ENCODE assay signal across 10 cellular contexts in the genomic region with DNA sequence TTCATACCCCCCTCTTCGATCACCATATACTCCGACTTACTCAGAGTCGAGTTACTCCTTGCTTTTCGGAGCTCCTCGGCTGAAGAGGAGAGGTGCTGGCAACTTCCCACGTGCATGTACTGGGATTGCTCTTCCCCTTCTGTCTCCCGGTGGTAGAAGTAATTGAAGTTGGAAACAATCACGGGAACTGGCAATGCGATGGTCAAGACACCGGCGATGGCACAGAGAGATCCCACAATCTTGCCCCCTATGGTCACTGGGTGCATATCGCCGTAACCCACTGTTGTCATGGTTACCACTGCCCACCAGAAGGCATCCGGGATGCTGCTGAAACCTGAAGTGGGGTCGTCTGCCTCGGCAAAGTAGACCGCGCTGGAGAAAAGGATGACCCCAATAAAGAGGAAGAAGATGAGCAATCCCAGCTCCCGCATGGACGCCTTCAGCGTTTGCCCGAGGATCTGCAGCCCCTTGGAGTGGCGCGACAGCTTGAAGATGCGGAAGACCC. TPM values are rescaled to one million over a fixed set of nuclear protein-coding genes. Genes with fewer than 3 reads are reported as not detected.
DNase-seq lines count a peak whose midpoint lies in the region; ATAC-seq and TF ChIP-seq lines count a peak whose summit lies in the region.
"Had no signal": no experiment of that assay in that cellular context is flagged by ENCODE, and none has a peak within 500 bp of the region (broad histone marks: within the 10 kb centered on the region; RNA-seq: fewer than 3 reads in every experiment).

No MANE protein-coding gene starts in this region.

- peak overlapping the region; percentile 87 for H3K4me2 ChIP-seq in MM.1S (ENCODE audit: low read depth, low read length)

- no peaks in the 10 kb centered on the region for H3K27me3 ChIP-seq in CD4-positive, alpha-beta memory T cell (ENCODE audit: insufficient read depth, low read length)
- H3K27me3 ChIP-seq in MM.1S (replicated peaks; ENCODE audit: insufficient read depth, low read length), result no peaks in the 10 kb centered on the region

- H3K36me3 Mint-ChIP-seq in CD4-positive, alpha-beta memory T cell, result peaks cover 40 to 42% of the 10 kb centered on the region in 2 donors
- no peaks in the 10 kb centered on the region for H3K36me3 Mint-ChIP-seq in activated naive CD4-positive, alpha-beta T cell treated with anti-CD3 and anti-CD28 coated beads, Interleukin-2, amount 50 U/mL, for 24 hours
- H3K36me3 Mint-ChIP-seq in natural killer cell, result no peaks in the 10 kb centered on the region

- peaks cover 29% of the 10 kb centered on the region for H3F3A ChIP-seq in MM.1S (ENCODE audit: insufficient read depth, low read length)

- POLR2A ChIA-PET in CD4-positive, alpha-beta memory T cell (lab: Charles Lee; ENCODE audit: partially characterized antibody), result interaction anchor here (0.6 to 17.9 kb wide), 26 partner anchors 8 to 1946 kb away, joined by 3 to 993 read pairs (median 5); partner anchors contain the start of genes CAPZA1, CD53, CEPT1 and DRAM2

- peaks cover 50% of the 10 kb centered on the region for H3K4me1 ChIP-seq in CD4-positive, alpha-beta memory T cell (ENCODE audit: insufficient read depth, low read length)
- peaks cover 7% of the 10 kb centered on the region; the same call in 1 of the 2 replicates for H3K4me1 ChIP-seq in MM.1S (ENCODE audit: low read length)
- H3K4me1 ChIP-seq: prostate gland had no signal

- H3K36me3 ChIP-seq in CD4-positive, alpha-beta memory T cell (ENCODE audit: insufficient read depth, low read length), result no peaks in the 10 kb centered on the region
- H3K36me3 ChIP-seq in MM.1S (replicated peaks; ENCODE audit: insufficient read depth, low read length), result 0 out of 2 replicates have a peak, but pooled peaks cover 4% of the 10 kb centered on the region
- H3K36me3 ChIP-seq: prostate gland had no signal

- ATAC-seq in natural killer cell, result no peak
- ATAC-seq in GM21390 (IDR thresholded peaks at IDR 0.05; ENCODE audit: unreplicated experiment), result no peak
- ATAC-seq in GM21528 (IDR thresholded peaks at IDR 0.05; ENCODE audit: low FRiP score, unreplicated experiment), result no peak
- no peak for ATAC-seq in HG02642 (IDR thresholded peaks at IDR 0.05; ENCODE audit: poor library complexity, unreplicated experiment)

- no peaks in the 10 kb centered on the region for H4K20me1 ChIP-seq in MM.1S (ENCODE audit: insufficient read depth, low read length)

- H3K9me3 Mint-ChIP-seq in CD4-positive, alpha-beta memory T cell, result peaks cover 0 to 8% (median under 1%) of the 10 kb centered on the region in 8 donors
- H3K9me3 Mint-ChIP-seq in activated naive CD4-positive, alpha-beta T cell treated with anti-CD3 and anti-CD28 coated beads, Interleukin-2, amount 50 U/mL, for 24 hours, result no peaks in the 10 kb centered on the region
- no peaks in the 10 kb centered on the region for H3K9me3 Mint-ChIP-seq in natural killer cell

- peak overlapping the region; percentile 92 for H3K9ac ChIP-seq in MM.1S (ENCODE audit: low read length)

- DNase-seq in CD4-positive, alpha-beta memory T cell, result peak; percentile 39 to 52 (median 44)
- peak; percentile 23 for DNase-seq in MM.1S
- DNase-seq in natural killer cell, result no peak
- no peak for DNase-seq in KG1 (lab: John Stamatoyannopoulos, UW)
- DNase-seq: erythroblast had no signal

- no peaks in the 10 kb centered on the region for H3K27me3 Mint-ChIP-seq in CD4-positive, alpha-beta memory T cell
- no peaks in the 10 kb centered on the region for H3K27me3 Mint-ChIP-seq in activated naive CD4-positive, alpha-beta T cell treated with anti-CD3 and anti-CD28 coated beads, Interleukin-2, amount 50 U/mL, for 24 hours
- H3K27me3 Mint-ChIP-seq in natural killer cell (ENCODE audit: low read depth in 2 of 2), result no peaks in the 10 kb centered on the region

- peak overlapping the region in 6 of 7 donors; percentile 97 to 100 (median 100) for H3K27ac Mint-ChIP-seq in CD4-positive, alpha-beta memory T cell
- peak overlapping the region; percentile 99 for H3K27ac Mint-ChIP-seq in activated naive CD4-positive, alpha-beta T cell treated with anti-CD3 and anti-CD28 coated beads, Interleukin-2, amount 50 U/mL, for 24 hours
- peak overlapping the region; percentile 88 to 98 for H3K27ac Mint-ChIP-seq in natural killer cell

- CTCF ChIA-PET in CD4-positive, alpha-beta memory T cell (lab: Charles Lee; ENCODE audit: partially characterized antibody), result interaction anchor here (0.9 to 13.8 kb wide), 13 partner anchors 8 to 114 kb away, joined by 3 to 179 read pairs (median 5); no protein-coding TSS in a partner anchor

- no peaks in the 10 kb centered on the region for H3K9me2 ChIP-seq in MM.1S (replicated peaks; ENCODE audit: insufficient read depth, low read length)

- peak overlapping the region; percentile 91 for H3K27ac ChIP-seq in CD4-positive, alpha-beta memory T cell (ENCODE audit: low read depth, low read length)
- H3K27ac ChIP-seq in MM.1S (ENCODE audit: low read length), result peak overlapping the region; percentile 94

- TF ChIP-seq CTCF in MM.1S (IDR thresholded peaks at IDR 0.05; ENCODE audit: low read length) (no peak), natural killer cell (IDR thresholded peaks at IDR 0.05) (no peak)

- H3K4me3 Mint-ChIP-seq in CD4-positive, alpha-beta memory T cell, result peak overlapping the region; percentile 83 to 100 (median 100)
- peak overlapping the region; percentile 90 for H3K4me3 Mint-ChIP-seq in activated naive CD4-positive, alpha-beta T cell treated with anti-CD3 and anti-CD28 coated beads, Interleukin-2, amount 50 U/mL, for 24 hours
- H3K4me3 Mint-ChIP-seq in natural killer cell, result peak overlapping the region; percentile 98

- H3K9me3 ChIP-seq in CD4-positive, alpha-beta memory T cell (ENCODE audit: control insufficient read depth in 1 of 2, low read length in 2 of 2), result no peaks in the 10 kb centered on the region
- no peaks in the 10 kb centered on the region for H3K9me3 ChIP-seq in MM.1S (replicated peaks; ENCODE audit: insufficient read depth, low read length)
- H3K9me3 ChIP-seq: prostate gland had no signal

- peak overlapping the region; percentile 73 to 78 for H3K4me3 ChIP-seq in CD4-positive, alpha-beta memory T cell (ENCODE audit: low read length in 2 of 2)
- peak overlapping the region; percentile 95 for H3K4me3 ChIP-seq in MM.1S (ENCODE audit: low read length)

- H2AFZ ChIP-seq in MM.1S (ENCODE audit: low read length), result no peak overlapping the region

- peaks cover 30 to 70% (median 40%) of the 10 kb centered on the region in 4 donors for H3K4me1 Mint-ChIP-seq in CD4-positive, alpha-beta memory T cell
- peaks cover 69% of the 10 kb centered on the region for H3K4me1 Mint-ChIP-seq in activated naive CD4-positive, alpha-beta T cell treated with anti-CD3 and anti-CD28 coated beads, Interleukin-2, amount 50 U/mL, for 24 hours
- peaks cover 48 to 52% of the 10 kb centered on the region in 2 donors for H3K4me1 Mint-ChIP-seq in natural killer cell

- peaks cover 62% of the 10 kb centered on the region for H3K79me2 ChIP-seq in MM.1S (ENCODE audit: low read length)

- intact Hi-C loops in CD4-positive, alpha-beta memory T cell (cut with micrococcal nuclease), result loop anchor here (5.0 to 10.0 kb wide), 3 partner anchors 49 to 336 kb away; partner anchors contain the start of genes LRIF1 and RBM15
- intact Hi-C loops in natural killer cell (cut with micrococcal nuclease), result loop anchor here (2.0 to 10.0 kb wide), 3 partner anchors 41 to 542 kb away; no protein-coding TSS in a partner anchor

RNA-seq across cellular contexts. Expression of gene KCNA3, which starts 1.5 kb away (rescaled TPM):
- 100 to 1,000 TPM; 124 TPM for total RNA-seq in CD4-positive, alpha-beta memory T cell
- polyA plus RNA-seq in CD4-positive, alpha-beta memory T cell, result 10 to 100 TPM; 88.7 to 96.3 TPM
- 10 to 100 TPM; 19.7 to 36.2 (median 30.3) TPM for total RNA-seq in natural killer cell

Comparison
In these comparisons a context has a peak if more than half of its experiments do, and no peak if none do; other contexts are left out.
1. DNase-seq: peak in CD4-positive, alpha-beta memory T cell (5 of 5) and MM.1S (single experiment); none in natural killer cell (single experiment) and KG1 (single experiment).
2. Peak in every context shown above with its lines, with median percentiles within 50 percentile points of each other: H3K27ac Mint-ChIP-seq and H3K4me3 Mint-ChIP-seq.